In the genomic region with DNA sequence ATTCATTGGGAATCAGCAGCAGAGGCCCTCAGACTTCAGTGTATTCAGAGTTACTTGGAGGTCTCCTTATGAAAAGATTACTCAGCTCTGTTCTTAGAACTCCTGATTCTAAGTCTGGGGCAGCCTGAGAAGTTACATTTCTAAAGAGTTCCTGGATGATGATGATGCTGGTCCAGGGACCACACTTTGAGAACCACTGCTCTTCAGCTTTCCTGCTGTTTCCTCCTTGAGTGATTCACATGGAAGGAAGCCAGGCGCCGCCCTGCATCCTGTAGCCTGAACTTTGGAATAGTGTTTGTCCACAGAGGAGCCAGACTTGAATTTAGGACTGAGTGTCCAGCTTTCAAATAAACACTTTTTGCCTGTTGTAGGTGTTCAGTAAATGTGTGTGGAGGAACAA, we compare ENCODE assay signal across 8 cellular contexts. TPM values are rescaled to one million over a fixed set of nuclear protein-coding genes. Genes with fewer than 3 reads are reported as not detected.
DNase-seq lines count a peak whose midpoint lies in the region; ATAC-seq and TF ChIP-seq lines count a peak whose summit lies in the region.

No MANE protein-coding gene starts in this region.

- H4K20me1 ChIP-seq in PC-3 (ENCODE audit: low read length), result peaks cover 62% of the 10 kb centered on the region

- CTCF ChIA-PET in BJ (lab: Yijun Ruan, JAX) (interaction anchor here (1.0 kb wide), 1 partner anchor 131 kb away, joined by 3 read pairs; no protein-coding TSS in a partner anchor), PC-3 (lab: Charles Lee) (no interaction called here), HEK293T (lab: Yijun Ruan, JAX) (interaction anchor here (0.7 to 1.2 kb wide), 3 partner anchors 23 to 192 kb away, joined by 3 to 4 read pairs (median 3); no protein-coding TSS in a partner anchor)

- peak overlapping the region; percentile 93 for H3K4me2 ChIP-seq in PC-3 (ENCODE audit: low read length)

- DNase-seq in BJ (ENCODE audit: low read depth) (peak; percentile 50), PC-3 (peak; percentile 81), esophagus squamous epithelium (lab: John Stamatoyannopoulos, UW) (no peak), non-pigmented ciliary epithelial cell (ENCODE audit: low read depth) (peak; percentile 56), GM20000 (ENCODE audit: low spot score) (no peak), HEK293T (ENCODE audit: extremely low spot score) (no peak), GDM1 (lab: John Stamatoyannopoulos, UW) (no peak)

- no peak overlapping the region for H3K9ac ChIP-seq in PC-3 (ENCODE audit: low read length)

- TF ChIP-seq CTCF in BJ (IDR thresholded peaks at IDR 0.05; ENCODE audit: insufficient read depth, low read depth, low read length) (no peak), PC-3 (conservative IDR thresholded peaks at IDR 0.05; ENCODE audit: low read depth, low read length) (no peak), esophagus squamous epithelium (IDR thresholded peaks at IDR 0.05) (no peak), GM20000 (IDR thresholded peaks at IDR 0.05; ENCODE audit: extremely low read depth, missing control alignments) (no peak)

- POLR2A ChIA-PET in BJ (lab: Charles Lee) (no interaction called here), PC-3 (lab: Charles Lee; ENCODE audit: unreplicated experiment) (no interaction called here), HEK293T (lab: Yijun Ruan, JAX) (interaction anchor here (2.6 kb wide), 1 partner anchor 73 kb away, joined by 8 read pairs; the partner anchor contains the start of gene CEBPA)

- BruUV-seq in PC-3 (replicated peaks; lab: Mats Ljungman, UMichigan), result no TSS peak

- peaks cover 74% of the 10 kb centered on the region for H3K79me2 ChIP-seq in PC-3 (ENCODE audit: low read length)

- H3K27ac ChIP-seq in PC-3 (ENCODE audit: low read length) (peak overlapping the region; percentile 77), esophagus squamous epithelium (peak overlapping the region; percentile 63 to 99 (median 98))

- H3F3A ChIP-seq in PC-3 (ENCODE audit: low read length, unreplicated experiment), result no peaks in the 10 kb centered on the region

- H3K36me3 ChIP-seq in BJ (ENCODE audit: control insufficient read depth, insufficient read depth, low read length) (peaks cover 7% of the 10 kb centered on the region), PC-3 (ENCODE audit: low read depth, low read length) (peaks cover 7% of the 10 kb centered on the region), esophagus squamous epithelium (peaks cover 0 to 29% (median 4%) of the 10 kb centered on the region in 3 donors)

- H3K9me2 ChIP-seq in PC-3 (replicated peaks; ENCODE audit: low read length), result no peaks in the 10 kb centered on the region

- peak; percentile 27 for ATAC-seq in PC-3
- no peak for ATAC-seq in GM21529 (IDR thresholded peaks at IDR 0.05; ENCODE audit: unreplicated experiment)

- TF ChIP-seq POLR2A in esophagus squamous epithelium (IDR thresholded peaks at IDR 0.05), result no peak

- H3K9me3 ChIP-seq in PC-3 (ENCODE audit: low read length) (no peaks in the 10 kb centered on the region), esophagus squamous epithelium (no peaks in the 10 kb centered on the region)

- intact Hi-C loops in PC-3 (cut with micrococcal nuclease) (loop anchor here (5.0 kb wide), 1 partner anchor 74 kb away; the partner anchor contains the start of gene CEBPA), esophagus squamous epithelium (cut with DNase I) (no loop called here)

- 22 to 67% methylated on average over 1 to 2 of the region's 2 CpGs for WGBS in esophagus squamous epithelium, 2 donors

- H3K27me3 ChIP-seq in BJ (ENCODE audit: control insufficient read depth, insufficient read depth, low read length), result no peaks in the 10 kb centered on the region
- no peaks in the 10 kb centered on the region for H3K27me3 ChIP-seq in PC-3 (ENCODE audit: low read length)
- H3K27me3 ChIP-seq in esophagus squamous epithelium, result no peaks in the 10 kb centered on the region

- H2AFZ ChIP-seq in PC-3 (ENCODE audit: low read length), result no peak overlapping the region

- H3K4me3 ChIP-seq in BJ (ENCODE audit: low read depth, low read length), result no peak overlapping the region
- H3K4me3 ChIP-seq in PC-3 (ENCODE audit: low read length), result peak overlapping the region; percentile 95
- H3K4me3 ChIP-seq in esophagus squamous epithelium, result peak overlapping the region in 1 of 4 donors; percentile 1

- H3K4me1 ChIP-seq in PC-3 (ENCODE audit: insufficient read depth, low read length) (peaks cover 30% of the 10 kb centered on the region), esophagus squamous epithelium (peaks cover 15 to 71% (median 43%) of the 10 kb centered on the region in 3 donors)

TF ChIP-seq in HEK293T, 16 proteins besides CTCF, POLR2A, EP300 and RAD21:
- TF ChIP-seq SP1 (IDR thresholded peaks at IDR 0.05), result no peak
- TF ChIP-seq LEF1 (IDR thresholded peaks at IDR 0.05; ENCODE audit: borderline replicate concordance), result no peak
- TF ChIP-seq, protein P1, sequence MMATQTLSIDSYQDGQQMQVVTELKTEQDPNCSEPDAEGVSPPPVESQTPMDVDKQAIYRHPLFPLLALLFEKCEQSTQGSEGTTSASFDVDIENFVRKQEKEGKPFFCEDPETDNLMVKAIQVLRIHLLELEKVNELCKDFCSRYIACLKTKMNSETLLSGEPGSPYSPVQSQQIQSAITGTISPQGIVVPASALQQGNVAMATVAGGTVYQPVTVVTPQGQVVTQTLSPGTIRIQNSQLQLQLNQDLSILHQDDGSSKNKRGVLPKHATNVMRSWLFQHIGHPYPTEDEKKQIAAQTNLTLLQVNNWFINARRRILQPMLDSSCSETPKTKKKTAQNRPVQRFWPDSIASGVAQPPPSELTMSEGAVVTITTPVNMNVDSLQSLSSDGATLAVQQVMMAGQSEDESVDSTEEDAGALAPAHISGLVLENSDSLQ (IDR thresholded peaks at IDR 0.05), result no peak
- TF ChIP-seq ELF4 (IDR thresholded peaks at IDR 0.05), result no peak
- no peak for TF ChIP-seq L3MBTL2 (conservative IDR thresholded peaks at IDR 0.05)
- no peak for TF ChIP-seq CTBP1 (IDR thresholded peaks at IDR 0.05; ENCODE audit: borderline replicate concordance)
- no peak for TF ChIP-seq TARDBP (IDR thresholded peaks at IDR 0.05)
- TF ChIP-seq FOXK2 (IDR thresholded peaks at IDR 0.05), result no peak
- no peak for TF ChIP-seq ZNF384 (IDR thresholded peaks at IDR 0.05)
- no peak for TF ChIP-seq BHLHE40 (IDR thresholded peaks at IDR 0.05; ENCODE audit: borderline replicate concordance)
- TF ChIP-seq NFRKB (IDR thresholded peaks at IDR 0.05), result no peak
- no peak for TF ChIP-seq HDGF (IDR thresholded peaks at IDR 0.05; ENCODE audit: borderline replicate concordance)

RNA-seq across cellular contexts. Expression of gene CEBPG, which starts 2.9 kb away (rescaled TPM):
- 16.0 and 29.4 TPM in 2 replicates for polyA plus RNA-seq in BJ (2011; rRNA removed)
- polyA minus RNA-seq in BJ (2011; rRNA and poly(A)+ RNA removed), result 15.3 and 17.9 TPM in 2 replicates
- 19.5 and 24.6 TPM in 2 replicates for total RNA-seq in PC-3 (2014; rRNA removed)
- 10 to 100 TPM; 18.5 to 31.6 (median 26.8) TPM for total RNA-seq in esophagus squamous epithelium

Comparison
In these comparisons a context has a peak if more than half of its experiments do, and no peak if none do; other contexts are left out.
1. DNase-seq: peak in BJ (single experiment), PC-3 (single experiment) and non-pigmented ciliary epithelial cell (single experiment); none in esophagus squamous epithelium (single experiment), GM20000 (single experiment), HEK293T (single experiment) and GDM1 (single experiment).